Comparison of ENCODE assay signal across 1 cellular context in the genomic region with DNA sequence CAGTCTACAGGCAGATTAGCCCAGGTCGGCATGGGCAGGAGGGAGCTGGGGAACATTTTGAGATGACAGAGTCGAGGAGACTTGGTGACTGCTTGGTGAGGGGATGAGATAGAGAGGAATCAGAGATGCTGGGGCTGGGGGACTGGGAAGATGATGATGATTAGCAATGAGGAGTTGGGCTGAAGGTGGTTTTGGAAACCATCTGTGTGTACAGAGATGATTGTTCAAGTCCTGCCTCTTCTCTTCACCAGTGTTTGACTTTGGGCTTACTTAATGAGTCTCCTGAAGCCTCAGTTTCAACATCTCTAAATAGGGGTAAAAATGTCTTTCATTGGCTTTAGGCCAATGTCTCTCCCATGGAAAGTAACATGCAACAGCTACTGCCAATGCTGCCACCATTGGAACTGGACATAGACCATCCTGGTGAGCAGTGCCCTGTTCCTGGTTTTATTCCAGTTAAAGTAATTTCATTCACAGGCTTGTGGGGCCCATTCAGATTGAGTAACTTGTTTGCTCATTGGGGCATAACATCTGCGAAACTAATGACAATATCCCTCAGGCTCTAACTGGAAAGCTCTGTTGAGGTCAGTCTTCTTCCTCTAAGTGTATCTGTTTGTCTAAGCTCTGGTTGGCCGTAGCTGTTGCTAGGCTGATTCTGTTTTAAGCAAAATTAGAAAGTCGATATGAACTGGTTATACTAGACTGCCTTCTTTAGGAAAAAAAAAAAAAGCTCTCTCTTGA.
TF ChIP-seq lines count a peak whose summit lies in the region.

No MANE protein-coding gene starts in this region.

TF ChIP-seq in WTC11, 78 proteins besides CTCF, POLR2A, EP300 and RAD21 (continued from another document):
- TF ChIP-seq, protein P1, sequence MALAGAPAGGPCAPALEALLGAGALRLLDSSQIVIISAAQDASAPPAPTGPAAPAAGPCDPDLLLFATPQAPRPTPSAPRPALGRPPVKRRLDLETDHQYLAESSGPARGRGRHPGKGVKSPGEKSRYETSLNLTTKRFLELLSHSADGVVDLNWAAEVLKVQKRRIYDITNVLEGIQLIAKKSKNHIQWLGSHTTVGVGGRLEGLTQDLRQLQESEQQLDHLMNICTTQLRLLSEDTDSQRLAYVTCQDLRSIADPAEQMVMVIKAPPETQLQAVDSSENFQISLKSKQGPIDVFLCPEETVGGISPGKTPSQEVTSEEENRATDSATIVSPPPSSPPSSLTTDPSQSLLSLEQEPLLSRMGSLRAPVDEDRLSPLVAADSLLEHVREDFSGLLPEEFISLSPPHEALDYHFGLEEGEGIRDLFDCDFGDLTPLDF (CRISPR knock-in tag; IDR thresholded peaks at IDR 0.05) = no peak
- TF ChIP-seq KAT7 (CRISPR knock-in tag; IDR thresholded peaks at IDR 0.05; ENCODE audit: borderline replicate concordance) = no peak
- TF ChIP-seq, protein P2, sequence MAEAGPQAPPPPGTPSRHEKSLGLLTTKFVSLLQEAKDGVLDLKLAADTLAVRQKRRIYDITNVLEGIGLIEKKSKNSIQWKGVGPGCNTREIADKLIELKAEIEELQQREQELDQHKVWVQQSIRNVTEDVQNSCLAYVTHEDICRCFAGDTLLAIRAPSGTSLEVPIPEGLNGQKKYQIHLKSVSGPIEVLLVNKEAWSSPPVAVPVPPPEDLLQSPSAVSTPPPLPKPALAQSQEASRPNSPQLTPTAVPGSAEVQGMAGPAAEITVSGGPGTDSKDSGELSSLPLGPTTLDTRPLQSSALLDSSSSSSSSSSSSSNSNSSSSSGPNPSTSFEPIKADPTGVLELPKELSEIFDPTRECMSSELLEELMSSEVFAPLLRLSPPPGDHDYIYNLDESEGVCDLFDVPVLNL (CRISPR knock-in tag; IDR thresholded peaks at IDR 0.05; ENCODE audit: borderline replicate concordance, low read depth) = no peak
- TF ChIP-seq, protein P3, sequence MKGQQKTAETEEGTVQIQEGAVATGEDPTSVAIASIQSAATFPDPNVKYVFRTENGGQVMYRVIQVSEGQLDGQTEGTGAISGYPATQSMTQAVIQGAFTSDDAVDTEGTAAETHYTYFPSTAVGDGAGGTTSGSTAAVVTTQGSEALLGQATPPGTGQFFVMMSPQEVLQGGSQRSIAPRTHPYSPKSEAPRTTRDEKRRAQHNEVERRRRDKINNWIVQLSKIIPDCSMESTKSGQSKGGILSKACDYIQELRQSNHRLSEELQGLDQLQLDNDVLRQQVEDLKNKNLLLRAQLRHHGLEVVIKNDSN (CRISPR knock-in tag; IDR thresholded peaks at IDR 0.05) = no peak
